ENCODE assay signal across 9 cellular contexts in the genomic region with DNA sequence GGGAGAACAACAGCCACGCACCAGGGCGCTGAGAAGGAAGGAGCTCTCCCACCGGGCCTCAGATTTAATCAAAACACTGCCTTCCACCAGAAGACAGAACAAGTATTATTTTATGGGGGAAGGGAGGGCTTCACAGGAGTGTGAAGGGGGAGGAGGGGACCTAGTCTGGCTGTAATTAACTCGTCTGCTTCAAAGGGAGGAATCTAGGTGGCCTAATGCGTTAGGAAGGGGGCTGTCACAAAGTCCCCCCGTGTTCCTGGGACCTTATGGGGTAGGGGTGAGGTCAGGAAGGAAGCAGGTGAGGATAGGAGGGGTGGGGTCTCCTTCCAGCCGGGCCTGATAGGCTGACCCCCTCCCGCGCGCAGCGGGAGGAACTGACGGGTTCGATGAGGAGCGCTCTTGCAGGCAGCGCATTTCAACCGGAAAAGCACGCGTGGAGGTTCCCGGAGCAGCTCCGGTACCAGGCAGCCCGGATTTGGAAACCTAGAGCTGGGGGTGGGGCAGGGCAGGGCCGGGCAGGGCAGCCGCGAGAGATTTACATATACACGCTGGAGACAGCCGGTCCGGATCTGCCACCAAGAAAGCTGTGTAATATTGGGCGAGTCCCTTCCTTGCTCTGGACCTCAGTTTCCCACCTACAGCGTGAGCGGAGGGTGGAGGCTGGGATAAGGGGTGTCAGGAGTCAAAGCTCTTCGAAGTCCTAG. TPM values are rescaled to one million over a fixed set of nuclear protein-coding genes. Genes with fewer than 3 reads are reported as not detected.
DNase-seq lines count a peak whose midpoint lies in the region; ATAC-seq, FAIRE-seq and TF ChIP-seq lines count a peak whose summit lies in the region.
"Had no signal": no experiment of that assay in that cellular context is flagged by ENCODE, and none has a peak within 500 bp of the region (broad histone marks: within the 10 kb centered on the region; RNA-seq: fewer than 3 reads in every experiment).

No MANE protein-coding gene starts in this region.

- no peak overlapping the region for H3K27ac ChIP-seq in GM12878 (ENCODE audit: control insufficient read depth, insufficient read depth)
- H3K27ac ChIP-seq in skin epidermis, result peak overlapping the region in 20 of 21 experiments; percentile 56 to 96 (median 88)
- no peak overlapping the region for H3K27ac ChIP-seq in foreskin keratinocyte
- H3K27ac ChIP-seq: KMS-11 had no signal

- H3K9ac ChIP-seq in NT2/D1 (ENCODE audit: insufficient read length, low read depth), result peak overlapping the region; percentile 93
- H3K9ac ChIP-seq in GM12878 (ENCODE audit: control insufficient read depth, insufficient read depth, low read length), result no peak overlapping the region; the same call in 1 of the 2 replicates
- H3K9ac ChIP-seq: KMS-11 had no signal

- no peaks in the 10 kb centered on the region for H4K20me1 ChIP-seq in GM12878 (ENCODE audit: control insufficient read depth, insufficient read depth)

- peak overlapping the region; percentile 52 for H3K27ac Mint-ChIP-seq in Calu3 (ENCODE audit: unreplicated experiment)
- peak overlapping the region in 1 of 6 donors; percentile 11 for H3K27ac Mint-ChIP-seq in immature natural killer cell

- H3K4me3 Mint-ChIP-seq in Calu3 (ENCODE audit: low read depth, unreplicated experiment) (peak overlapping the region; percentile 64), immature natural killer cell (peak overlapping the region; percentile 82 to 92 (median 84))

- no peak for FAIRE-seq in GM12878 (lab: Jason Lieb, UNC)

- no peaks in the 10 kb centered on the region for H3K27me3 Mint-ChIP-seq in Calu3 (ENCODE audit: unreplicated experiment)
- H3K27me3 Mint-ChIP-seq in immature natural killer cell (ENCODE audit: low read depth in 3 of 3), result peaks cover 4 to 23% (median 10%) of the 10 kb centered on the region in 3 donors

- H3K4me1 Mint-ChIP-seq in Calu3 (ENCODE audit: low read depth, unreplicated experiment) (peaks cover 18% of the 10 kb centered on the region), immature natural killer cell (peaks cover 27 to 30% of the 10 kb centered on the region in 2 donors)

- TF ChIP-seq EP300 in GM12878 (IDR thresholded peaks at IDR 0.05; ENCODE audit: borderline replicate concordance in 1 of 2, control insufficient read depth in 1 of 2, low read depth in 2 of 2, low read length in 2 of 2), result no peak

- no peak for TF ChIP-seq CTCF in Calu3 (IDR thresholded peaks at IDR 0.05; ENCODE audit: unreplicated experiment)
- TF ChIP-seq CTCF in GM12878 (IDR thresholded peaks at IDR 0.05 in 2 of 3, conservative IDR thresholded peaks at IDR 0.05 in 1 of 3; ENCODE audit: control insufficient read depth in 2 of 3, extremely low read depth in 1 of 3, insufficient read depth in 1 of 3, low read depth in 3 of 3, low read length in 3 of 3), result no peak
- no peak for TF ChIP-seq CTCF in GM13977 (IDR thresholded peaks at IDR 0.05; ENCODE audit: extremely low read depth, insufficient read depth, missing control alignments)
- TF ChIP-seq CTCF in foreskin keratinocyte (conservative IDR thresholded peaks at IDR 0.05), result no peak

- ATAC-seq in GM12878 (no peak), foreskin keratinocyte (no peak)

- in situ Hi-C loops in GM12878 (cut with MboI), result no loop called here
- in situ Hi-C loops in GM13977 (cut with MboI; ENCODE audit: low pct_unique_long_range_greater_than_20kb, low sequenced_read_pairs, unreplicated experiment), result no loop called here

- H3K36me3 ChIP-seq in NT2/D1 (ENCODE audit: insufficient read depth, insufficient read length, low read length) (peaks cover 55% of the 10 kb centered on the region), GM12878 (ENCODE audit: control insufficient read depth in 2 of 2, insufficient read depth in 2 of 2, low read length in 1 of 2) (no peaks in the 10 kb centered on the region)

- RAD21 ChIA-PET in GM12878 (lab: Charles Lee; ENCODE audit: unreplicated experiment), result interaction anchor here (0.6 to 2.1 kb wide), 18 partner anchors 15 to 335 kb away, joined by 3 to 10 read pairs (median 4); no protein-coding TSS in a partner anchor

- H3K4me2 ChIP-seq in GM12878 (ENCODE audit: control insufficient read depth, insufficient read depth), result peak overlapping the region; percentile 71

- WGBS in GM12878 (ENCODE audit: insufficient coverage, insufficient replicate concordance, low lambda C conversion rate, missing lambda C conversion rate), result 9% methylated on average over 31 of the region's 31 CpGs

- H3K36me3 Mint-ChIP-seq in Calu3 (ENCODE audit: insufficient read depth, unreplicated experiment) (peaks cover 63% of the 10 kb centered on the region), immature natural killer cell (no peaks in the 10 kb centered on the region)

- no peaks in the 10 kb centered on the region for H3K79me2 ChIP-seq in GM12878 (ENCODE audit: control insufficient read depth, insufficient read depth, low read length)

- DNase-seq in Calu3 (no peak), NT2/D1 (ENCODE audit: low read depth, low spot score) (no peak), GM12878 (ENCODE audit: low read depth, low spot score) (no peak), immature natural killer cell (peak in 1 of 3 donors; percentile 9), NCI-H1048 (lab: John Stamatoyannopoulos, UW) (no peak), GM13977 (ENCODE audit: low spot score) (no peak), foreskin keratinocyte (no peak)

- H3K9me3 ChIP-seq in NT2/D1 (ENCODE audit: insufficient read depth, low read length) (no peaks in the 10 kb centered on the region), GM12878 (replicated peaks; ENCODE audit: control insufficient read depth, insufficient read depth, low read length) (no peaks in the 10 kb centered on the region)

- BruUV-seq in Calu3 (replicated peaks; lab: Mats Ljungman, UMichigan) (no TSS peak), GM12878 (replicated peaks; lab: Mats Ljungman, UMichigan) (no TSS peak)

- no peaks in the 10 kb centered on the region for H3K9me3 Mint-ChIP-seq in Calu3 (ENCODE audit: low read depth, unreplicated experiment)
- H3K9me3 Mint-ChIP-seq in immature natural killer cell, result no peaks in the 10 kb centered on the region

- TF ChIP-seq RAD21 in GM12878 (IDR thresholded peaks at IDR 0.05; ENCODE audit: insufficient read depth, low read depth, low read length), result no peak

- TF ChIP-seq POLR2A in GM12878 (IDR thresholded peaks at IDR 0.05; ENCODE audit: low read depth, low read length), result no peak

- SMC1A ChIA-PET in GM12878 (lab: Charles Lee; ENCODE audit: uncharacterized antibody, unreplicated experiment), result interaction anchor here (0.7 to 2.1 kb wide), 17 partner anchors 10 to 153 kb away, joined by 3 to 10 read pairs (median 3); no protein-coding TSS in a partner anchor

- intact Hi-C loops in Calu3 (cut with micrococcal nuclease; ENCODE audit: unreplicated experiment) (loop anchor here (2.0 kb wide), 1 partner anchor 50 kb away; no protein-coding TSS in a partner anchor), GM12878 (cut with micrococcal nuclease; ENCODE audit: unreplicated experiment) (loop anchor here (5.0 to 10.0 kb wide), 3 partner anchors 50 to 602 kb away; a partner anchor contains a TSS)

- no peak overlapping the region for H2AFZ ChIP-seq in GM12878 (ENCODE audit: control insufficient read depth, low read depth, low read length)

- CTCF ChIA-PET in Calu3 (lab: Charles Lee) (interaction anchor here (0.6 to 1.8 kb wide), 2 partner anchors 23 to 50 kb away, joined by 3 to 5 read pairs; no protein-coding TSS in a partner anchor), GM12878 (lab: Yijun Ruan, JAX) (interaction anchor here (0.7 to 3.9 kb wide), 15 partner anchors 13 to 197 kb away, joined by 3 to 21 read pairs (median 4); no protein-coding TSS in a partner anchor)

- H3K4me3 ChIP-seq in NT2/D1 (ENCODE audit: insufficient read length, low read depth) (peak overlapping the region; percentile 86), GM12878 (peak overlapping the region; percentile 90; the same call in 1 of the 2 replicates), skin epidermis (peak overlapping the region; percentile 72 to 91 (median 79))

- H3K4me1 ChIP-seq in NT2/D1 (ENCODE audit: insufficient read depth, insufficient read length) (peaks cover 15% of the 10 kb centered on the region), GM12878 (ENCODE audit: control insufficient read depth, insufficient read depth, low read length) (peaks cover 36% of the 10 kb centered on the region), foreskin keratinocyte (peaks cover 7% of the 10 kb centered on the region)

- peaks cover 4% of the 10 kb centered on the region for H3K27me3 ChIP-seq in NT2/D1 (ENCODE audit: insufficient read depth, insufficient read length)
- H3K27me3 ChIP-seq in GM12878 (replicated peaks in 1 of 2; ENCODE audit: control insufficient read depth in 2 of 2, insufficient read depth in 2 of 2, low read length in 1 of 2), result peaks cover 0 to 9% of the 10 kb centered on the region in 2 experiments; a peak in 3 of 4 replicates
- no peaks in the 10 kb centered on the region for H3K27me3 ChIP-seq in foreskin keratinocyte

- POLR2A ChIA-PET in GM12878 (lab: Charles Lee), result interaction anchor here (0.5 to 1.6 kb wide), 2 partner anchors 73 to 135 kb away, joined by 5 read pairs; no protein-coding TSS in a partner anchor

TF ChIP-seq in GM12878, 131 proteins besides CTCF, POLR2A, EP300 and RAD21:
- TF ChIP-seq BHLHE40 (IDR thresholded peaks at IDR 0.05; ENCODE audit: borderline replicate concordance in 1 of 2, low read depth in 2 of 2, low read length in 1 of 2) (0 out of 4 replicates have a peak, but pooled peaks of 1 of the 2 experiments have one; percentile 5), MTA2 (IDR thresholded peaks at IDR 0.05; ENCODE audit: low read depth) (no peak)
TF ChIP-seq in GM12878: peak in this region for 1.

RNA-seq across cellular contexts. Expression of a gene that starts 2.0 kb away (rescaled TPM):
- total RNA-seq in Calu3 (2022) (7.6 and 8.7 TPM in 2 replicates), GM12878 (2014; rRNA removed) (3.2 TPM in 2 replicates), GM12878 (2014; rRNA removed; fragmentation: Illumina TruSeq; extraction: Trizol) (1.4 and 1.7 TPM in 2 replicates), GM12878 (2021) (6.2 and 7.6 TPM in 2 replicates), foreskin keratinocyte (17.0 and 19.0 TPM in 2 replicates)
- 11.5 and 13.9 TPM in 2 replicates for total RNA-seq in GM12878 (2013; cell fraction: nucleolus; rRNA removed)
- 1.2 TPM for polyA plus RNA-seq in GM12878 (2011; ENCODE audit: low read depth)
- polyA plus RNA-seq in GM12878 (2011; rRNA removed) (0.39 and 0.91 TPM in 2 replicates), GM12878 (2014; fragmentation: Illumina TruSeq; extraction: Trizol) (1.6 and 2.4 TPM in 2 replicates), GM12878 (2014; fragmentation: Nextera tagmentation; extraction: Ambion mirVana) (under 1 TPM; 0.56 to 0.69 TPM), GM12878 (2014; rRNA removed) (3.7 and 5.3 TPM in 2 replicates), GM12878 (2016; fragmentation: Nextera tagmentation; extraction: Ambion mirVana) (under 1 TPM; 0.29 to 0.90 TPM), immature natural killer cell (under 1 TPM; 0.39 to 0.70 (median 0.57) TPM), foreskin keratinocyte (15.8 and 17.8 TPM in 2 replicates)
- polyA plus RNA-seq in GM12878 (2011; cell fraction: cytosol; rRNA removed), result 1.0 and 1.1 TPM in 2 replicates
- polyA plus RNA-seq in GM12878 (2011; cell fraction: nucleus; rRNA removed), result 1.3 TPM in 2 replicates
- polyA plus RNA-seq in GM12878 (2012), result 2.2 and 3.2 TPM in 2 replicates
- polyA minus RNA-seq in GM12878 (2011; rRNA and poly(A)+ RNA removed), result 0.95 and 1.8 TPM in 2 replicates
- polyA minus RNA-seq in GM12878 (2011; cell fraction: cytosol; rRNA and poly(A)+ RNA removed), result 0.73 and 1.3 TPM in 2 replicates
- 0.73 and 2.0 TPM in 2 replicates for polyA minus RNA-seq in GM12878 (2011; cell fraction: nucleus; rRNA and poly(A)+ RNA removed)

Comparison
In these comparisons a context has a peak if more than half of its experiments do, and no peak if none do; other contexts are left out.
1. H3K27ac ChIP-seq: peak in skin epidermis (20 of 21); none in GM12878 (single experiment) and foreskin keratinocyte (single experiment).
2. Peak in every context shown above with its lines, with median percentiles within 50 percentile points of each other: H3K4me3 ChIP-seq.